8 cellular contexts compared by ENCODE assay signal in the genomic region with DNA sequence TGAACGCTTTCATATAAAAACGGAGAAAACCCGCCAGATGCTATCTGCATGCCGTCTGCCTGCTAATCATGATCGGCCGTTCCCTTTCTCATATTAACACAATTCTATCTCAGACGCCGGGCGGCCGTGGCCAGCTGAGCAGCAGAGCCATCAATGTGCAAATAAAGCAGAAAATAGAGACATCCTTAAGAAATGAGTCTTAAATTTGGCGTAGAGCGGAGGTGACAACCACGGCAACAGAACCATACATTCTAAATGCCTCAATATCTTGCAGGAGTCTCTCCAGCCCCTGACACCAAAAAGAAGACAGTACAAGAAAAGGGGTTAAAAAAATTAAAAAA. TPM values are rescaled to one million over a fixed set of nuclear protein-coding genes. Genes with fewer than 3 reads are reported as not detected.
A peak's percentile ranks its signal among the peaks of the same experiment; 100 is the strongest.
DNase-seq lines count a peak whose midpoint lies in the region; ATAC-seq, FAIRE-seq and TF ChIP-seq lines count a peak whose summit lies in the region.

No MANE protein-coding gene starts in this region.

- no peak for DNase-seq in CD8-positive, alpha-beta T cell
- DNase-seq in KBM-7 (peak; percentile 59), type B pancreatic cell (ENCODE audit: extremely low spot score, unreplicated experiment) (no peak), iPS-NIHi11 (ENCODE audit: low spot score) (no peak), frontal cortex (ENCODE audit: low spot score in 2 of 2) (no peak)
- peak; percentile 34 for DNase-seq in activated T-cell treated with anti-CD3 and anti-CD28 coated beads, Interleukin-2, amount 50 U/mL, for 24 hours

- peak overlapping the region; percentile 85 for H3K4me3 Mint-ChIP-seq in CD8-positive, alpha-beta T cell
- peak overlapping the region; percentile 71 for H3K4me3 Mint-ChIP-seq in activated T-cell treated with anti-CD3 and anti-CD28 coated beads, Interleukin-2, amount 50 U/mL, for 24 hours
- H3K4me3 Mint-ChIP-seq in type B pancreatic cell = peak overlapping the region; percentile 98

- in situ Hi-C loops in KBM-7 (cut with MboI; ENCODE audit: low pct_unique_long_range_greater_than_20kb, low sequenced_read_pairs) = loop anchor here (25.0 kb wide), 1 partner anchor 991 kb away; no protein-coding TSS in a partner anchor

- H3K27ac ChIP-seq in CD8-positive, alpha-beta T cell (ENCODE audit: low read depth, low read length) = no peak overlapping the region
- no peak overlapping the region for H3K27ac ChIP-seq in iPS-20b (ENCODE audit: low read length)

- ATAC-seq in CD8-positive, alpha-beta T cell = no peak
- no peak for ATAC-seq in HG03432 (IDR thresholded peaks at IDR 0.05; ENCODE audit: unreplicated experiment)

- no peaks in the 10 kb centered on the region for H3K36me3 ChIP-seq in CD8-positive, alpha-beta T cell (ENCODE audit: insufficient read depth, low read length)
- no peaks in the 10 kb centered on the region for H3K36me3 ChIP-seq in iPS-20b (ENCODE audit: insufficient read depth, low read depth, low read length)

- FAIRE-seq in frontal cortex (lab: Jason Lieb, UNC) = no peak

- no peaks in the 10 kb centered on the region for H3K9me3 ChIP-seq in CD8-positive, alpha-beta T cell (ENCODE audit: low read length)
- no peaks in the 10 kb centered on the region for H3K9me3 ChIP-seq in iPS-20b (ENCODE audit: insufficient read depth, low read depth, low read length)

- CTCF ChIA-PET in CD8-positive, alpha-beta T cell (lab: Charles Lee) = interaction anchor here (1.0 kb wide), 1 partner anchor 9 kb away, joined by 3 read pairs; no protein-coding TSS in a partner anchor

- H3K27me3 ChIP-seq in CD8-positive, alpha-beta T cell (ENCODE audit: insufficient read depth, low read length) = peaks cover 45% of the 10 kb centered on the region
- H3K27me3 ChIP-seq in iPS-20b (ENCODE audit: insufficient read depth, low read length) = peaks cover 66% of the 10 kb centered on the region

- H3K4me1 Mint-ChIP-seq in CD8-positive, alpha-beta T cell (ENCODE audit: low read depth) = peaks cover 31% of the 10 kb centered on the region
- peaks cover 35% of the 10 kb centered on the region for H3K4me1 Mint-ChIP-seq in activated T-cell treated with anti-CD3 and anti-CD28 coated beads, Interleukin-2, amount 50 U/mL, for 24 hours (ENCODE audit: low read depth)
- peaks cover 21% of the 10 kb centered on the region for H3K4me1 Mint-ChIP-seq in type B pancreatic cell (ENCODE audit: unreplicated experiment)

- peaks cover 28% of the 10 kb centered on the region for H3K4me1 ChIP-seq in CD8-positive, alpha-beta T cell (ENCODE audit: insufficient read depth, low read length)
- peaks cover 10% of the 10 kb centered on the region; the same call in 1 of the 2 replicates for H3K4me1 ChIP-seq in iPS-20b (ENCODE audit: insufficient read depth, low read length)

- peaks cover 2% of the 10 kb centered on the region for H3K9me3 Mint-ChIP-seq in CD8-positive, alpha-beta T cell
- H3K9me3 Mint-ChIP-seq in activated T-cell treated with anti-CD3 and anti-CD28 coated beads, Interleukin-2, amount 50 U/mL, for 24 hours = peaks cover 6% of the 10 kb centered on the region
- no peaks in the 10 kb centered on the region for H3K9me3 Mint-ChIP-seq in type B pancreatic cell

- H3K9ac ChIP-seq in iPS-20b (ENCODE audit: low read depth, low read length) = peak overlapping the region; percentile 66; the same call in 1 of the 2 replicates

- H3K36me3 Mint-ChIP-seq in CD8-positive, alpha-beta T cell = peaks cover 6% of the 10 kb centered on the region
- H3K36me3 Mint-ChIP-seq in activated T-cell treated with anti-CD3 and anti-CD28 coated beads, Interleukin-2, amount 50 U/mL, for 24 hours (ENCODE audit: low read depth) = peaks cover 5% of the 10 kb centered on the region
- H3K36me3 Mint-ChIP-seq in type B pancreatic cell = peaks cover 11% of the 10 kb centered on the region

- no peak for TF ChIP-seq CTCF in CD8-positive, alpha-beta T cell (IDR thresholded peaks at IDR 0.05)
- no peak for TF ChIP-seq CTCF in type B pancreatic cell (conservative IDR thresholded peaks at IDR 0.05)

- H3K27ac Mint-ChIP-seq in CD8-positive, alpha-beta T cell = no peak overlapping the region
- H3K27ac Mint-ChIP-seq in activated T-cell treated with anti-CD3 and anti-CD28 coated beads, Interleukin-2, amount 50 U/mL, for 24 hours = peak overlapping the region; percentile 53
- peak overlapping the region; percentile 93 for H3K27ac Mint-ChIP-seq in type B pancreatic cell

- intact Hi-C loops in CD8-positive, alpha-beta T cell (cut with DNase I, micrococcal nuclease) = loop anchor here in 1 of 2 experiments (5.0 to 10.0 kb wide), 2 partner anchors 1226 to 1423 kb away; partner anchors contain the start of genes AKTIP, FTO and RPGRIP1L

- H3K4me3 ChIP-seq in CD8-positive, alpha-beta T cell (ENCODE audit: low read depth, low read length) = no peak overlapping the region
- H3K4me3 ChIP-seq in iPS-20b (ENCODE audit: low read length) = peak overlapping the region; percentile 89

- H3K27me3 Mint-ChIP-seq in CD8-positive, alpha-beta T cell (ENCODE audit: low read depth) = peaks cover 55% of the 10 kb centered on the region
- H3K27me3 Mint-ChIP-seq in activated T-cell treated with anti-CD3 and anti-CD28 coated beads, Interleukin-2, amount 50 U/mL, for 24 hours = peaks cover 73% of the 10 kb centered on the region
- peaks cover 36% of the 10 kb centered on the region for H3K27me3 Mint-ChIP-seq in type B pancreatic cell

- POLR2A ChIA-PET in CD8-positive, alpha-beta T cell (lab: Charles Lee) = interaction anchor here (0.7 kb wide), 1 partner anchor 31 kb away, joined by 3 read pairs; no protein-coding TSS in a partner anchor

RNA-seq across cellular contexts. Expression of gene IRX5, which starts 2.7 kb away (rescaled TPM):
- not detected for total RNA-seq in CD8-positive, alpha-beta T cell
- total RNA-seq in type B pancreatic cell (ENCODE audit: low replicate concordance) (21.5 and 29.1 TPM in 2 replicates), frontal cortex (0.41 TPM)

Comparison
In these comparisons a context has a peak if more than half of its experiments do, and no peak if none do; other contexts are left out.
1. DNase-seq: peak in KBM-7 (single experiment) and activated T-cell treated with anti-CD3 and anti-CD28 coated beads, Interleukin-2, amount 50 U/mL, for 24 hours (single experiment); none in CD8-positive, alpha-beta T cell (0 of 7), type B pancreatic cell (single experiment), iPS-NIHi11 (single experiment) and frontal cortex (0 of 2).
2. RNA of gene IRX5, which starts 2.7 kb away (total RNA-seq): 21.5 to 29.1 TPM in type B pancreatic cell; 0.41 TPM in frontal cortex (single experiment) and not detected in CD8-positive, alpha-beta T cell; every median in the first group is over 10 times any median in the second.
3. Peak in every context shown above with its lines, with median percentiles within 50 percentile points of each other: H3K4me3 Mint-ChIP-seq.